7 cellular contexts compared by ENCODE assay signal in genomic region chr7:76087362-76087791, GRCh38. TPM values are rescaled to one million over a fixed set of nuclear protein-coding genes. Genes with fewer than 3 reads are reported as not detected.
A peak's percentile ranks its signal among the peaks of the same experiment; 100 is the strongest.
DNase-seq lines count a peak whose midpoint lies in the region; TF ChIP-seq lines count a peak whose summit lies in the region.
"Not testable (repeated sequence)": the region's sequence is repeated elsewhere in the genome, so short reads cannot be mapped to it uniquely, and the experiment has no call there.

No MANE protein-coding gene starts in this region.

- peak overlapping the region; percentile 82 for H3K27ac Mint-ChIP-seq in chondrocyte (ENCODE audit: unreplicated experiment)

- not testable (repeated sequence) for H3K27me3 Mint-ChIP-seq in chondrocyte (ENCODE audit: low read depth)

- peaks cover 25% of the 10 kb centered on the region for H3K4me1 Mint-ChIP-seq in chondrocyte (ENCODE audit: low read depth)

- not testable (repeated sequence) for TF ChIP-seq CTCF in chondrocyte (IDR thresholded peaks at IDR 0.05)

- peak; percentile 77 for DNase-seq in COLO829 (ENCODE audit: low spot score)
- peak; percentile 33 for DNase-seq in HK-2 (ENCODE audit: unreplicated experiment)
- peak; percentile 95 for DNase-seq in NCI-H226
- peak; percentile 19 for DNase-seq in T1000 (lab: John Stamatoyannopoulos, UW)
- not testable (repeated sequence) for DNase-seq in chondrocyte (ENCODE audit: low spot score)
- DNase-seq in fibroblast of the conjunctiva (ENCODE audit: low read depth): peak; percentile 82
- peak; percentile 78 for DNase-seq in non-pigmented ciliary epithelial cell (ENCODE audit: low read depth)

- peak overlapping the region; percentile 14 for H3K4me3 Mint-ChIP-seq in chondrocyte (ENCODE audit: unreplicated experiment)

- H3K9me3 Mint-ChIP-seq in chondrocyte (ENCODE audit: low read depth): not testable (repeated sequence)

- not testable (repeated sequence) for H3K36me3 Mint-ChIP-seq in chondrocyte (ENCODE audit: low read depth)

RNA-seq across cellular contexts. Expression of gene MDH2, which starts 39.5 kb away (rescaled TPM):
- total RNA-seq in chondrocyte: 116 to 119 TPM (median 119 TPM) in 3 replicates

RNA-seq across cellular contexts. Expression of gene STYXL1, which starts 39.6 kb away (rescaled TPM):
- total RNA-seq in chondrocyte: 23.5 to 31.8 TPM (median 28.5 TPM) in 3 replicates
